14 cellular contexts compared by ENCODE assay signal in the genomic region with DNA sequence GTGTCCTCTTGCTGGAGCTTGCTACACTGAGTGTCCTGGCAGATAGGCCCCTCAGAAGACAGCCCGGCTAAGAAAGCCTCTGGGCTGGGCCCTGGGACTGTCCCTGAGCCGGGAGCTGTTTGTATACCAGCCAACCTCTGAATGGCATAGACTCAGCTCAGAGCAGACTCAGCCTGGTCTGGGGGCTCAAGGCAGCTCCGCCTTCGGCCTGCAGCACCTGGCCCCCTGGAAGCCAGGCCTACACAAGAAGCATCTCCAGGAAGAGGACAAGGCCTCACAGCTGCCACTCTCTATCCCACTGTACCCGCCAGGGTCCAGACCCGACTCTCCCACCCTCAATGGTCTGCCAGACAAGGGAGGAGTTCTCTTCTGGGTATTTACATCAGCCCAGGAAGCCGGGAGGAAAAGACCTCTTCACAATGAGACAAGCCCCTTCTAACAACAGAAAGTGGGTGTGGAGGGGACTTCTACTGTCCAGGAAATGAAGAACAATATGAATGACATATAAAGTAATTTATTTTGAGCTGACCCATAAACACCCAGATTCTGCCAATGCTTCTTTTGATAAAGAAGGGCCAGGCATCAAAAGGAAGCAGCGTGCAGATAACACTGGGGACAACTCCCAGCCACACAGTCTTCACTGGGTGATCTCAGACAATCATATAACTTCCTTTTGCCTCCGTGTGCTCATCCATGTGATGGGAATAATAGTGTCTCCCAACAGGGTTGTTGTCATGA.
"Had no signal": no experiment of that assay in that cellular context is flagged by ENCODE, and none has a peak within 500 bp of the region (broad histone marks: within the 10 kb centered on the region; RNA-seq: fewer than 3 reads in every experiment).

No MANE protein-coding gene starts in this region.

- H3K9me3 Mint-ChIP-seq: activated T-cell treated with anti-CD3 and anti-CD28 coated beads, Interleukin-2, amount 50 U/mL, for 4 hours; dendritic cell treated with granulocyte-macrophage colony-stimulating factor and Interleukin-4, amounts not matched to agents 40 ng/mL and 50 ng/mL, for 4 days; neural crest cell had no signal

- H3K27ac Mint-ChIP-seq: activated naive CD8-positive, alpha-beta T cell; dendritic cell treated with granulocyte-macrophage colony-stimulating factor and Interleukin-4, amounts not matched to agents 40 ng/mL and 50 ng/mL, for 4 days had no signal

- H3K27ac ChIP-seq: brain microvascular endothelial cell, parathyroid adenoma, SJCRH30 had no signal

- H3K4me3 Mint-ChIP-seq: activated naive CD8-positive, alpha-beta T cell; activated T-cell treated with anti-CD3 and anti-CD28 coated beads, Interleukin-2, amount 50 U/mL, for 4 hours; dendritic cell treated with granulocyte-macrophage colony-stimulating factor and Interleukin-4, amounts not matched to agents 40 ng/mL and 50 ng/mL, for 4 days; neural crest cell had no signal

- DNase-seq: activated gamma-delta T cell treated with Interleukin-2 at 50 U/mL for 16 hours; activated T-cell treated with anti-CD3 and anti-CD28 coated beads, Interleukin-2, amount 50 U/mL, for 4 hours; brain microvascular endothelial cell; effector memory CD4-positive, alpha-beta T cell; foreskin melanocyte; SJCRH30; stimulated activated CD4-positive, alpha-beta T cell treated with anti-CD3 and anti-CD28 coated beads, Interleukin-4, amount 100 ng/mL, for 24 hours; stimulated activated naive CD4-positive, alpha-beta T cell had no signal

- H2AFZ ChIP-seq: parathyroid adenoma had no signal

- H3K27me3 ChIP-seq: brain microvascular endothelial cell had no signal

- H3K79me2 ChIP-seq: parathyroid adenoma had no signal

- H3K36me3 Mint-ChIP-seq: activated naive CD8-positive, alpha-beta T cell had no signal

- H3K9ac ChIP-seq: parathyroid adenoma had no signal

- H3K9me3 ChIP-seq: SJCRH30 had no signal

- H3K4me3 ChIP-seq: SJCRH30 had no signal

- H3K36me3 ChIP-seq: brain microvascular endothelial cell, SJCRH30 had no signal

- H3K4me1 ChIP-seq: parathyroid adenoma, SJCRH30 had no signal

- ATAC-seq: activated CD4-positive, CD25-positive, alpha-beta regulatory T cell treated with anti-CD3 and anti-CD28 coated beads, Interleukin-2, amount 50 U/mL, for 24 hours; activated T-cell treated with anti-CD3 and anti-CD28 coated beads, Interleukin-2, amount 50 U/mL, for 4 hours; left ventricle myocardium superior had no signal
